ENCODE assay signal across 1 cellular context in the genomic region with DNA sequence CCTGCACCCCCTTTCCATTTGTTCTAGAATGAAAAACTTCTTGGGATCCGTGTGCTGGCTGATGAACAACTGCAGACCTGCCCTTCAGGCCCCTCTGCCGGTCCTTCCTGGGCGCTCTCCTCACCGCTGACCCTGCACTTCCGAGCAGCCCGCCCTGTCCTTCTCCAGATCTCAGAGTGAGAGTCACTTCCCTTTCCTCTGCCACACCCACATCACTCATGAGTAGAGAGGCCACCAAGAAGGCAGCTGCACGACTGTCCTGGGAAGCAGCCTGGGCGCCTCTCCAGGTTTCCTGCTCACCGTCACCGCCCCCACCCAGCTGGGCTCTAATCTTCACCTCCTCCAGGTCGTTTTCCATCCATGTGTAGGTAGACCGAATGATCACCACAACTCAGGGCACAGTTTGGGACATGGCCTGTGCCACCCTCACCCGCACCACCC.
TF ChIP-seq lines count a peak whose summit lies in the region.

No MANE protein-coding gene starts in this region.

TF ChIP-seq in WTC11, 78 proteins besides CTCF, POLR2A, EP300 and RAD21 (continued from another document):
- TF ChIP-seq ZNF281 (CRISPR knock-in tag; IDR thresholded peaks at IDR 0.05) (no peak), FOXK1 (CRISPR knock-in tag; IDR thresholded peaks at IDR 0.05) (no peak)
